Comparison of ENCODE assay signal across 30 cellular contexts in genomic region chr1:106651028-106651752, GRCh38.
DNase-seq lines count a peak whose midpoint lies in the region; ATAC-seq, FAIRE-seq and TF ChIP-seq lines count a peak whose summit lies in the region.
"Had no signal": no experiment of that assay in that cellular context is flagged by ENCODE, and none has a peak within 500 bp of the region (broad histone marks: within the 10 kb centered on the region; RNA-seq: fewer than 3 reads in every experiment).

No MANE protein-coding gene starts in this region.

- H4K20me1 ChIP-seq in SK-N-SH (ENCODE audit: insufficient read depth) (no peaks in the 10 kb centered on the region), OCI-LY3 (ENCODE audit: insufficient read depth, low read length) (no peaks in the 10 kb centered on the region)

- H3K4me3 Mint-ChIP-seq in CD4-positive, alpha-beta T cell: no peak overlapping the region
- H3K4me3 Mint-ChIP-seq: activated naive CD4-positive, alpha-beta T cell treated with anti-CD3 and anti-CD28 coated beads, Interleukin-2, amount 10 ng/mL, durations not matched to agents 7 days and 5 days; activated T-helper 1 cell treated with anti-CD3 and anti-CD28 coated beads, Interleukin-12 subunit alpha, Interleukin-12 subunit beta, Interleukin-2, Interleukin-4 antibody, amounts not matched to agents 30 ng/mL and 10 ng/mL and 1 ng/mL, durations not matched to agents 14 hours and 24 hours and 36 hours; brain; CD8-positive, alpha-beta memory T cell; H9; natural killer cell treated with Interleukin-12 subunit alpha and Interleukin-12 subunit beta and Interleukin-15 and Interleukin-18, amount 100 ng/mL, for 72 hours had no signal

- H3K27ac ChIP-seq in SK-N-SH (ENCODE audit: low read depth in 2 of 2, low read length in 1 of 2) (no peak overlapping the region), OCI-LY3 (ENCODE audit: low read length) (peak overlapping the region; percentile 97)
- no peak overlapping the region for H3K27ac ChIP-seq in CD4-positive, alpha-beta T cell (ENCODE audit: low read depth, low read length)
- H3K27ac ChIP-seq: SJCRH30, stomach, thyroid gland had no signal

- 54% methylated on average over 4 of the region's 4 CpGs for WGBS in SK-N-SH (ENCODE audit: low lambda C conversion rate)

- H3K9me3 ChIP-seq in SK-N-SH (no peaks in the 10 kb centered on the region), OCI-LY3 (ENCODE audit: insufficient read depth, low read length) (no peaks in the 10 kb centered on the region)
- peaks cover 6% of the 10 kb centered on the region for H3K9me3 ChIP-seq in CD4-positive, alpha-beta T cell (ENCODE audit: control insufficient read depth, low read length)
- H3K9me3 ChIP-seq: mucosa of descending colon, SJCRH30, thyroid gland had no signal

- H3K4me3 ChIP-seq in SK-N-SH (ENCODE audit: low read depth in 2 of 2, low read length in 1 of 2) (no peak overlapping the region), OCI-LY3 (ENCODE audit: low read length) (peak overlapping the region; percentile 60)
- H3K4me3 ChIP-seq: mucosa of descending colon, SJCRH30, stomach, thyroid gland had no signal

- H3K27me3 Mint-ChIP-seq in CD4-positive, alpha-beta T cell: no peaks in the 10 kb centered on the region
- H3K27me3 Mint-ChIP-seq: activated naive CD4-positive, alpha-beta T cell treated with anti-CD3 and anti-CD28 coated beads, Interleukin-2, amount 10 ng/mL, durations not matched to agents 7 days and 5 days; brain; CD8-positive, alpha-beta memory T cell; natural killer cell treated with Interleukin-12 subunit alpha and Interleukin-12 subunit beta and Interleukin-15 and Interleukin-18, amount 100 ng/mL, for 72 hours had no signal

- H3K4me1 ChIP-seq in SK-N-SH (ENCODE audit: control insufficient read depth in 1 of 2, insufficient read depth in 2 of 2, low read depth in 1 of 2, low read length in 1 of 2) (peaks cover 0 to 3% of the 10 kb centered on the region in 2 experiments; a peak in 1 of 4 replicates), OCI-LY3 (ENCODE audit: low read length) (peaks cover 24% of the 10 kb centered on the region)
- H3K4me1 ChIP-seq: SJCRH30, stomach, thyroid gland had no signal

- H3K36me3 Mint-ChIP-seq in CD4-positive, alpha-beta T cell (ENCODE audit: low read depth): no peaks in the 10 kb centered on the region
- H3K36me3 Mint-ChIP-seq: activated naive CD4-positive, alpha-beta T cell treated with anti-CD3 and anti-CD28 coated beads, Interleukin-2, amount 10 ng/mL, durations not matched to agents 7 days and 5 days; brain; CD8-positive, alpha-beta memory T cell had no signal

- CTCF ChIA-PET in SK-N-SH (lab: Yijun Ruan, JAX): no interaction called here
- CTCF ChIA-PET in CD4-positive, alpha-beta T cell (lab: Charles Lee): no interaction called here

- DNase-seq in SK-N-SH: no peak
- DNase-seq in urothelium cell line (ENCODE audit: low spot score): no peak
- no peak for DNase-seq in NCI-H526 treated with DMSO at 0.1 percent for 48 hours (lab: John Stamatoyannopoulos, UW)
- DNase-seq in CD4-positive, alpha-beta T cell: no peak
- no peak for DNase-seq in SIG-M5 treated with dmso at 0.1 percent for 504 hours (lab: John Stamatoyannopoulos, UW; ENCODE audit: unreplicated experiment)
- DNase-seq: 8988T; activated CD4-positive, alpha-beta T cell treated with anti-CD3 and anti-CD28 coated beads, Interleukin-2, amount 50 U/mL, for 48 hours; activated naive CD4-positive, alpha-beta T cell treated with anti-CD3 and anti-CD28 coated beads, Interleukin-2, amount 10 ng/mL, durations not matched to agents 7 days and 5 days; CD8-positive, alpha-beta memory T cell; glutamatergic neuron; H9; IMR-90; kidney glomerular epithelial cell; mucosa of descending colon; NCI-H1105; NCI-H187 treated with DMSO at 0.1 percent for 48 hours; NCI-H524 treated with DMSO at 0.1 percent for 48 hours; SJCRH30; stimulated activated CD8-positive, alpha-beta memory T cell treated with anti-CD3 and anti-CD28 coated beads, Interleukin-4, amount 100 ng/mL, for 48 hours; stomach; T-helper 1 cell; thyroid gland had no signal

- TF ChIP-seq CTCF in SK-N-SH (IDR thresholded peaks at IDR 0.05) (no peak), OCI-LY3 (IDR thresholded peaks at IDR 0.05; ENCODE audit: low read depth, low read length) (peak; percentile 68)
- TF ChIP-seq CTCF in CD4-positive, alpha-beta T cell (IDR thresholded peaks at IDR 0.05): no peak

- H3K4me2 ChIP-seq in SK-N-SH: no peak overlapping the region
- H3K4me2 ChIP-seq in OCI-LY3 (ENCODE audit: low read length): peak overlapping the region; percentile 87

- TF ChIP-seq EP300 in SK-N-SH (IDR thresholded peaks at IDR 0.05; ENCODE audit: borderline replicate concordance in 1 of 2, low read depth in 1 of 2, low read length in 1 of 2): no peak

- H3K9ac ChIP-seq in SK-N-SH (no peak overlapping the region), OCI-LY3 (ENCODE audit: low read length) (peak overlapping the region; percentile 66)

- no peaks in the 10 kb centered on the region for H3K79me2 ChIP-seq in SK-N-SH (ENCODE audit: insufficient read depth)
- no peaks in the 10 kb centered on the region for H3K79me2 ChIP-seq in OCI-LY3 (ENCODE audit: low read length)

- peaks cover 5% of the 10 kb centered on the region for H3K9me3 Mint-ChIP-seq in CD4-positive, alpha-beta T cell
- H3K9me3 Mint-ChIP-seq: activated T-helper 1 cell treated with anti-CD3 and anti-CD28 coated beads, Interleukin-12 subunit alpha, Interleukin-12 subunit beta, Interleukin-2, Interleukin-4 antibody, amounts not matched to agents 30 ng/mL and 10 ng/mL and 1 ng/mL, durations not matched to agents 14 hours and 24 hours and 36 hours had no signal

- H3K36me3 ChIP-seq in SK-N-SH (replicated peaks in 1 of 2; ENCODE audit: control insufficient read depth in 1 of 2, insufficient read depth in 2 of 2, low read length in 1 of 2): no peaks in the 10 kb centered on the region
- no peaks in the 10 kb centered on the region for H3K36me3 ChIP-seq in OCI-LY3 (replicated peaks; ENCODE audit: low read depth, low read length)
- H3K36me3 ChIP-seq: SJCRH30, stomach, thyroid gland had no signal

- POLR2A ChIA-PET in SK-N-SH (lab: Yijun Ruan, JAX): no interaction called here
- POLR2A ChIA-PET in CD4-positive, alpha-beta T cell (lab: Charles Lee): no interaction called here

- no peak overlapping the region for H3K27ac Mint-ChIP-seq in CD4-positive, alpha-beta T cell
- H3K27ac Mint-ChIP-seq: activated naive CD4-positive, alpha-beta T cell treated with anti-CD3 and anti-CD28 coated beads, Interleukin-2, amount 10 ng/mL, durations not matched to agents 7 days and 5 days; activated T-helper 1 cell treated with anti-CD3 and anti-CD28 coated beads, Interleukin-12 subunit alpha, Interleukin-12 subunit beta, Interleukin-2, Interleukin-4 antibody, amounts not matched to agents 30 ng/mL and 10 ng/mL and 1 ng/mL, durations not matched to agents 14 hours and 24 hours and 36 hours; brain; CD8-positive, alpha-beta memory T cell; H9; natural killer cell treated with Interleukin-12 subunit alpha and Interleukin-12 subunit beta and Interleukin-15 and Interleukin-18, amount 100 ng/mL, for 72 hours had no signal

- H3K4me1 Mint-ChIP-seq in CD4-positive, alpha-beta T cell (ENCODE audit: low read depth): no peaks in the 10 kb centered on the region
- H3K4me1 Mint-ChIP-seq: activated naive CD4-positive, alpha-beta T cell treated with anti-CD3 and anti-CD28 coated beads, Interleukin-2, amount 10 ng/mL, durations not matched to agents 7 days and 5 days; brain; CD8-positive, alpha-beta memory T cell had no signal

- ATAC-seq in SK-N-SH treated with all-trans-retinoic acid at 6 μM for 48 hours (no peak), HG02678 (IDR thresholded peaks at IDR 0.05; ENCODE audit: unreplicated experiment) (peak; percentile 67)
- no peak for ATAC-seq in CD4-positive, alpha-beta T cell (ENCODE audit: poor library complexity)
- ATAC-seq: activated CD4-positive, CD25-positive, alpha-beta regulatory T cell treated with anti-CD3 and anti-CD28 coated beads, Interleukin-2, amount 50 U/mL, for 24 hours; mucosa of descending colon; natural killer cell treated with Interleukin-12 subunit alpha and Interleukin-12 subunit beta and Interleukin-15 and Interleukin-18, amount 100 ng/mL, for 72 hours had no signal

- TF ChIP-seq RAD21 in SK-N-SH (IDR thresholded peaks at IDR 0.05; ENCODE audit: low read length): peak; percentile 37

- H3F3A ChIP-seq in SK-N-SH (replicated peaks; ENCODE audit: insufficient read depth): no peaks in the 10 kb centered on the region

- H2AFZ ChIP-seq in SK-N-SH (ENCODE audit: low read depth) (no peak overlapping the region), OCI-LY3 (ENCODE audit: low read depth, low read length) (peak overlapping the region; percentile 69)

- H3K27me3 ChIP-seq in SK-N-SH (ENCODE audit: insufficient read depth) (no peaks in the 10 kb centered on the region), OCI-LY3 (ENCODE audit: low read depth, low read length) (no peaks in the 10 kb centered on the region)
- no peaks in the 10 kb centered on the region for H3K27me3 ChIP-seq in CD4-positive, alpha-beta T cell (ENCODE audit: control insufficient read depth, insufficient read depth, low read length)
- H3K27me3 ChIP-seq: SJCRH30, stomach, thyroid gland had no signal

- no peak for FAIRE-seq in urothelium cell line (lab: Jason Lieb, UNC)
- FAIRE-seq: RCC 7860 had no signal

- intact Hi-C loops in CD4-positive, alpha-beta T cell (cut with DNase I, micrococcal nuclease): no loop called here

- no peaks in the 10 kb centered on the region for H3K9me2 ChIP-seq in SK-N-SH

TF ChIP-seq in SK-N-SH, 30 proteins besides CTCF, POLR2A, EP300 and RAD21 (continues in another document):
- TF ChIP-seq MXI1 (IDR thresholded peaks at IDR 0.05; ENCODE audit: low read depth, low read length): no peak
- TF ChIP-seq GATA2 (CRISPR knock-in tag; IDR thresholded peaks at IDR 0.05): no peak
- no peak for TF ChIP-seq NRF1 (IDR thresholded peaks at IDR 0.05; ENCODE audit: low read depth, low read length)

TF ChIP-seq in SK-N-SH treated with all-trans-retinoic acid at 6 μM for 48 hours, 23 proteins besides CTCF, POLR2A, EP300 and RAD21 (continues in another document):
- TF ChIP-seq CSRNP3 (CRISPR knock-in tag; IDR thresholded peaks at IDR 0.05): no peak
- no peak for TF ChIP-seq PPARA (CRISPR knock-in tag; IDR thresholded peaks at IDR 0.05; ENCODE audit: borderline replicate concordance)
